9 cellular contexts compared by ENCODE assay signal in the genomic region with DNA sequence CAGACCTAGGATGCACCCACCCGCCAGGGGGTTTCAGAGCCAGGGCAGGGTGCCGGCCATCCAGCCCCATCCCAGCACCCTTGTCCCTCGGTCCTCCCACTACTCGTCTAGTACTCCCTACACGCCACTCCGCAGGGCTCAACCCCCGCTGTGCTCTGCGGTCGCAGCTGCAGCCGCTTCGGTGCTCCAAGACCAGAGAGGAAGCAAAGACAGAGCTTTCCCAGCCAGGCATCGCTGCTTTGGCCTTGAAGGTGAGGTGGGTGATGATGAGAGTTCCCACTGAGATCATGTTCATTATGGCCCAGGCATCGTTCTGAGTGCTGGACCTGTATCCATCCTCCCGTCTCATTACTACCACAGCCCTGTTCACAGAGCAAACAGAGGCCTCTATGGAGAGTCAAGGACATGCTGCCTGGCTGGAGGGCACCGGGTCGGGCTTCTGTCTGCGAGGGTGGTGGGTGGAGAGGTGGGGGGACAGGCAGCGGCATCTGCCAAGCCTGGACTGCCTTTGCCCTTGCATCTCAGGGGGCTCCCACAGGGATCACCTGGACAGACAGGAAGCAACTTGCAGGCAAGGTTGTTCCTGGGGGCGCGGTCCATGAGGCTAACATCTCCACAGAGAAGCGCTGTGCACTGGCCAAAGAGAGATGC.
DNase-seq lines count a peak whose midpoint lies in the region; ATAC-seq, FAIRE-seq and TF ChIP-seq lines count a peak whose summit lies in the region.
"Had no signal": no experiment of that assay in that cellular context is flagged by ENCODE, and none has a peak within 500 bp of the region (broad histone marks: within the 10 kb centered on the region; RNA-seq: fewer than 3 reads in every experiment).

No MANE protein-coding gene starts in this region.

- no peaks in the 10 kb centered on the region for H3K79me2 ChIP-seq in Loucy (ENCODE audit: insufficient read depth, low read length)
- H3K79me2 ChIP-seq in GM12878 (ENCODE audit: control insufficient read depth, insufficient read depth, low read length), result no peaks in the 10 kb centered on the region

- no peak overlapping the region for H3K9ac ChIP-seq in Loucy (ENCODE audit: low read depth, low read length, poor library complexity, severe bottlenecking)
- no peak overlapping the region for H3K9ac ChIP-seq in GM12878 (ENCODE audit: control insufficient read depth, insufficient read depth, low read length)

- POLR2A ChIA-PET in Caco-2 (lab: Charles Lee), result no interaction called here
- POLR2A ChIA-PET in GM12878 (lab: Charles Lee), result no interaction called here

- 88% methylated on average over 20 of the region's 21 CpGs for WGBS in GM12878 (ENCODE audit: insufficient coverage, insufficient replicate concordance, low lambda C conversion rate, missing lambda C conversion rate)

- no peak for ATAC-seq in GM12878

- H4K20me1 ChIP-seq in Loucy (ENCODE audit: insufficient read depth, low read length, poor library complexity, severe bottlenecking) (no peaks in the 10 kb centered on the region), GM12878 (ENCODE audit: control insufficient read depth, insufficient read depth) (no peaks in the 10 kb centered on the region)

- H3K4me3 Mint-ChIP-seq in Caco-2 (ENCODE audit: unreplicated experiment) (peak overlapping the region; percentile 86), nephron (peak overlapping the region; percentile 63 to 81 (median 70))

- no peak for TF ChIP-seq EP300 in GM12878 (IDR thresholded peaks at IDR 0.05; ENCODE audit: borderline replicate concordance in 1 of 2, control insufficient read depth in 1 of 2, low read depth in 2 of 2, low read length in 2 of 2)

- H3K4me1 Mint-ChIP-seq in Caco-2 (ENCODE audit: low read depth, unreplicated experiment), result peaks cover 19% of the 10 kb centered on the region
- H3K4me1 Mint-ChIP-seq in nephron, result peaks cover 7% of the 10 kb centered on the region

- no peak overlapping the region for H3K27ac Mint-ChIP-seq in Caco-2 (ENCODE audit: unreplicated experiment)
- peak overlapping the region in 1 of 3 experiments; percentile 27 for H3K27ac Mint-ChIP-seq in nephron

- in situ Hi-C loops in GM12878 (cut with MboI), result no loop called here

- H3K36me3 Mint-ChIP-seq in Caco-2 (ENCODE audit: insufficient read depth, unreplicated experiment) (peaks cover 8% of the 10 kb centered on the region), nephron (ENCODE audit: low read depth) (peaks cover 7% of the 10 kb centered on the region)

- H3K9me3 ChIP-seq in Caco-2 (no peaks in the 10 kb centered on the region), Loucy (ENCODE audit: insufficient read depth, low read depth, low read length) (no peaks in the 10 kb centered on the region), GM12878 (replicated peaks; ENCODE audit: control insufficient read depth, insufficient read depth, low read length) (no peaks in the 10 kb centered on the region)

- H2AFZ ChIP-seq in Loucy (ENCODE audit: low read length), result no peak overlapping the region
- H2AFZ ChIP-seq in GM12878 (ENCODE audit: control insufficient read depth, low read depth, low read length), result no peak overlapping the region; the same call in 1 of the 2 replicates

- no peak overlapping the region for H3K27ac ChIP-seq in GM12878 (ENCODE audit: control insufficient read depth, insufficient read depth)

- H3K27me3 Mint-ChIP-seq in Caco-2 (ENCODE audit: insufficient read depth, unreplicated experiment) (no peaks in the 10 kb centered on the region), nephron (ENCODE audit: low read depth) (peaks cover 49% of the 10 kb centered on the region)

- peak overlapping the region; percentile 79 for H3K4me2 ChIP-seq in Loucy (ENCODE audit: low read depth, low read length, poor library complexity, severe bottlenecking)
- H3K4me2 ChIP-seq in GM12878 (ENCODE audit: control insufficient read depth, insufficient read depth), result peak overlapping the region; percentile 98; the same call in 1 of the 2 replicates

- peaks cover 20% of the 10 kb centered on the region for H3K9me3 Mint-ChIP-seq in Caco-2 (ENCODE audit: unreplicated experiment)
- H3K9me3 Mint-ChIP-seq in nephron, result peaks cover 15% of the 10 kb centered on the region

- DNase-seq in Caco-2, result no peak
- DNase-seq in GM12878 (ENCODE audit: low read depth, low spot score), result no peak
- no peak for DNase-seq in AG08396 (ENCODE audit: low spot score)
- DNase-seq in SW480 (ENCODE audit: low spot score), result no peak
- no peak for DNase-seq in D341Med (ENCODE audit: low spot score)
- DNase-seq in stimulated activated CD4-positive, alpha-beta T cell treated with anti-CD3 and anti-CD28 coated beads, Interleukin-15, amount 100 ng/mL, for 24 hours, result no peak
- DNase-seq: NCI-H1105 had no signal

- FAIRE-seq in GM12878 (lab: Jason Lieb, UNC), result no peak

- intact Hi-C loops in Caco-2 (cut with micrococcal nuclease; ENCODE audit: unreplicated experiment), result loop anchor here (2.0 kb wide), 1 partner anchor 41 kb away; no protein-coding TSS in a partner anchor
- intact Hi-C loops in GM12878 (cut with micrococcal nuclease; ENCODE audit: unreplicated experiment), result no loop called here

- RAD21 ChIA-PET in GM12878 (lab: Charles Lee; ENCODE audit: unreplicated experiment), result no interaction called here

- H3K4me1 ChIP-seq in Caco-2 (peaks cover 19% of the 10 kb centered on the region), Loucy (ENCODE audit: insufficient read depth, low read length, poor library complexity, severe bottlenecking) (peaks cover 2% of the 10 kb centered on the region), GM12878 (ENCODE audit: control insufficient read depth, insufficient read depth, low read length) (peaks cover 3% of the 10 kb centered on the region; the same call in 1 of the 2 replicates)

- no peak for TF ChIP-seq CTCF in Caco-2 (IDR thresholded peaks at IDR 0.05; ENCODE audit: insufficient read depth in 1 of 2, low read depth in 1 of 2, low read length in 1 of 2, severe bottlenecking in 1 of 2, unreplicated experiment in 1 of 2)
- no peak for TF ChIP-seq CTCF in Loucy (conservative IDR thresholded peaks at IDR 0.05; ENCODE audit: low read length)
- no peak for TF ChIP-seq CTCF in GM12878 (IDR thresholded peaks at IDR 0.05 in 2 of 3, conservative IDR thresholded peaks at IDR 0.05 in 1 of 3; ENCODE audit: control insufficient read depth in 2 of 3, extremely low read depth in 1 of 3, insufficient read depth in 1 of 3, low read depth in 3 of 3, low read length in 3 of 3)
- TF ChIP-seq CTCF in nephron (IDR thresholded peaks at IDR 0.05; ENCODE audit: unreplicated experiment in 3 of 3), result no peak

- no peaks in the 10 kb centered on the region for H3K9me2 ChIP-seq in Loucy (replicated peaks; ENCODE audit: low read depth, low read length)

- H3F3A ChIP-seq in Loucy (ENCODE audit: low read depth), result no peaks in the 10 kb centered on the region; the same call in 1 of the 2 replicates

- no peaks in the 10 kb centered on the region for H3K36me3 ChIP-seq in Caco-2 (ENCODE audit: control insufficient read depth, insufficient read depth, low read length)
- no peaks in the 10 kb centered on the region for H3K36me3 ChIP-seq in Loucy (ENCODE audit: insufficient read depth, low read length)
- H3K36me3 ChIP-seq in GM12878 (ENCODE audit: control insufficient read depth in 2 of 2, insufficient read depth in 2 of 2, low read length in 1 of 2), result no peaks in the 10 kb centered on the region

- no peak for TF ChIP-seq POLR2A in GM12878 (IDR thresholded peaks at IDR 0.05; ENCODE audit: low read depth, low read length)

- SMC1A ChIA-PET in GM12878 (lab: Charles Lee; ENCODE audit: uncharacterized antibody, unreplicated experiment), result no interaction called here

- TF ChIP-seq RAD21 in GM12878 (IDR thresholded peaks at IDR 0.05; ENCODE audit: insufficient read depth, low read depth, low read length), result no peak

- CTCF ChIA-PET in Caco-2 (lab: Charles Lee), result no interaction called here
- CTCF ChIA-PET in GM12878 (lab: Yijun Ruan, JAX), result interaction anchor here (2.3 kb wide), 1 partner anchor 96 kb away, joined by 8 read pairs; no protein-coding TSS in a partner anchor

- H3K4me3 ChIP-seq in Caco-2 (ENCODE audit: low read depth, low read length) (no peak overlapping the region), Loucy (ENCODE audit: low read length, poor library complexity, severe bottlenecking) (no peak overlapping the region), GM12878 (no peak overlapping the region)

- no TSS peak for BruUV-seq in Caco-2 (replicated peaks; lab: Mats Ljungman, UMichigan)
- no TSS peak for BruUV-seq in GM12878 (replicated peaks; lab: Mats Ljungman, UMichigan)

- no peaks in the 10 kb centered on the region for H3K27me3 ChIP-seq in Caco-2 (replicated peaks; ENCODE audit: control insufficient read depth, insufficient read depth, low read length)
- H3K27me3 ChIP-seq in Loucy (ENCODE audit: insufficient read depth, low read length, poor library complexity, severe bottlenecking), result no peaks in the 10 kb centered on the region
- H3K27me3 ChIP-seq in GM12878 (replicated peaks in 1 of 2; ENCODE audit: control insufficient read depth in 2 of 2, insufficient read depth in 2 of 2, low read length in 1 of 2), result peaks cover 0 to 1% of the 10 kb centered on the region in 2 experiments; a peak in 1 of 4 replicates

TF ChIP-seq in GM12878, 131 proteins besides CTCF, POLR2A, EP300 and RAD21:
- TF ChIP-seq SREBF1 (IDR thresholded peaks at IDR 0.05; ENCODE audit: low read length) (no peak), CBX5 (IDR thresholded peaks at IDR 0.05; ENCODE audit: low read depth) (no peak), RELA (IDR thresholded peaks at IDR 0.05; ENCODE audit: borderline replicate concordance, partially characterized antibody) (no peak), MYC (IDR thresholded peaks at IDR 0.05; ENCODE audit: insufficient read depth, insufficient read length, insufficient replicate concordance, low read length, severe bottlenecking) (no peak), ETV6 (conservative IDR thresholded peaks at IDR 0.05 in 1 of 2, IDR thresholded peaks at IDR 0.05 in 1 of 2; ENCODE audit: borderline replicate concordance in 1 of 2, low read depth in 1 of 2) (no peak), ZNF217 (IDR thresholded peaks at IDR 0.05) (no peak)
TF ChIP-seq in GM12878: peak in this region for 0.
